19 cellular contexts compared by ENCODE assay signal in the genomic region with DNA sequence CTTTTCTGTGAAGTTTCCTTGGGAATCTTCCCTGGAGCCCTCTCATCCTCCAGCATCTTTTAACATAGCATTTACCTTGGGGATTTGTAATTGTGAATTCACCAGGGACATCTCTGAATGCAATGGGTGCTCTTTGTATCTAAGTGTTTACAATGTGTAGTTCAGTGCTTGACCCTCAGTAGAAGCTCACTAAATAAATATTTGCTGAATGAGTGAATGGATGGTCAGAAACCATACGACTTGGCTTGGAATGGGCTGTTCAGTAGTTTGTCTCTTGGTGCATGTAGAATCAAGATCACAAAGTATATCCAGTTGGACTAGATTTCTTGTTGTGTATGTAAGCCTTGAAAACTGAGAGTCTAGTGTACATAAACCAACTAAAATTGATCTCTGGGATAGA.
"Had no signal": no experiment of that assay in that cellular context is flagged by ENCODE, and none has a peak within 500 bp of the region (broad histone marks: within the 10 kb centered on the region; RNA-seq: fewer than 3 reads in every experiment).

No MANE protein-coding gene starts in this region.

- DNase-seq: activated B cell treated with CpG ODN at 0.5 μM for 24 hours; activated CD4-positive, alpha-beta T cell treated with anti-CD3 and anti-CD28 coated beads for 36 hours; activated CD4-positive, alpha-beta T cell treated with anti-CD3 and anti-CD28 coated beads, Interleukin-2, amount 50 U/mL, for 4 hours; activated CD8-positive, alpha-beta memory T cell treated with anti-CD3 and anti-CD28 coated beads, Interleukin-2, amount 50 U/mL, for 48 hours; activated naive CD4-positive, alpha-beta T cell; activated T-cell treated with anti-CD3 and anti-CD28 coated beads, Interleukin-2, amount 50 U/mL, for 4 hours; cerebellar nuclear complex; endodermal cell; esophagus squamous epithelium; gastrocnemius medialis; head of caudate nucleus; hypothalamus; left ventricle myocardium superior; mammary epithelial cell; naive thymus-derived CD8-positive, alpha-beta T cell; posterior cingulate gyrus; small intestine; stimulated activated CD4-positive, alpha-beta T cell treated with anti-CD3 and anti-CD28 coated beads, Interleukin-15, amount 100 ng/mL, for 24 hours; stomach had no signal
